Comparison of ENCODE assay signal across 8 cellular contexts in the genomic region with DNA sequence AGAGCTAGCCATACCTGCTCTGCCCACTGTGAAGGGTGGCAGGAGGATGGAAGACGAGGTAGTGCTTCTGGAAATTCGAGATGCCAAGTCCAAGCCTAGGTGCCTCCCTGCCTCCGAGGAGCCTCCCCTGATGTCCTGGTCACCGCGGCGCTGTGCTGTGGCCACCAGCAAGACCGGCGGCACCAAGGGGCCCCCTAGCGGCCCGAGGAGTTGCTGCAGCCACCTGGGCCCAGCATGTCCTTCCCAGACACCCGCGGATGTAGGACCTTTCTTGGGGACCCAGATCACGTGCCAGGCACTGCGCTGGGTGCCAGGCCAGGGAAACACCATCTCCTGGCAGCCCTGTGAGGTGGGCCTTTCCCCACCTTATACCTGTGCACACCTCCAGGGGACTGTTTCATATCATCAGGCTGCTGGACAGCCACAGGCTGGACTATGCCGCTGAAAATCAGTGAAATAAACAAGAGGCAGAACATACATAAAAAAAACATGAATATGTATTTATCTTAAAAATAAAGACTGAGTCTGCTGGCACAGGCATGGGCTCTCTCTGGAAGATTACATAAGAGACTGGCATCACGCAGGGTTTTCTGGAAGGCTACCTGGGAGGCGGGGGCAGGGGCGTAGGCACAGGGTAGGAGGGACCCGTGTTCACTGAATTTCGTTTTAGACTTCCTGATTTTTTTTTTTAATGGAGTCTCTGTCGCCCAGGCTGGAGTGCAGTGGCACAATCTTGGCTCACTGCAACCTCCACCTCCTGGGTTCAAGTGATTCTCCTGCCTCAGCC. TPM values are rescaled to one million over a fixed set of nuclear protein-coding genes. Genes with fewer than 3 reads are reported as not detected.
DNase-seq lines count a peak whose midpoint lies in the region; ATAC-seq, FAIRE-seq and TF ChIP-seq lines count a peak whose summit lies in the region.

No MANE protein-coding gene starts in this region.

- no peak overlapping the region for H3K4me3 ChIP-seq in endothelial cell of umbilical vein (replicated peaks in 1 of 3; ENCODE audit: insufficient read depth in 1 of 3, low read depth in 1 of 3, low read length in 3 of 3)

- no peak for TF ChIP-seq POLR2A in endothelial cell of umbilical vein (IDR thresholded peaks at IDR 0.05; ENCODE audit: low read depth, low read length)

- no peak overlapping the region for H2AFZ ChIP-seq in endothelial cell of umbilical vein (ENCODE audit: low read depth, low read length)

- peak; percentile 76 for FAIRE-seq in endothelial cell of umbilical vein (lab: Jason Lieb, UNC)

- BruUV-seq in endothelial cell of umbilical vein (replicated peaks; lab: Mats Ljungman, UMichigan) = no TSS peak

- no peaks in the 10 kb centered on the region for H3K9me1 ChIP-seq in endothelial cell of umbilical vein (replicated peaks; ENCODE audit: control insufficient read depth, extremely low read depth, insufficient read depth, low read length)

- no peaks in the 10 kb centered on the region for H3K27me3 ChIP-seq in endothelial cell of umbilical vein (ENCODE audit: control insufficient read depth in 2 of 2, insufficient read depth in 2 of 2, low read length in 2 of 2)

- no peak overlapping the region for H3K9ac ChIP-seq in endothelial cell of umbilical vein (replicated peaks; ENCODE audit: extremely low read depth, insufficient read depth, low read length)

- H3K9me3 ChIP-seq in endothelial cell of umbilical vein (replicated peaks; ENCODE audit: control insufficient read depth, insufficient read depth, low read length) = no peaks in the 10 kb centered on the region

- DNase-seq in SIG-M5 treated with dmso at 0.1 percent for 504 hours (lab: John Stamatoyannopoulos, UW; ENCODE audit: unreplicated experiment) (peak; percentile 60), SIG-M5 (lab: John Stamatoyannopoulos, UW) (no peak), NOMO-1 treated with DMSO at 0.1 percent for 48 hours (lab: John Stamatoyannopoulos, UW; ENCODE audit: unreplicated experiment) (peak; percentile 52), endothelial cell of umbilical vein (ENCODE audit: low read depth, low spot score) (peak; percentile 69), middle frontal gyrus (ENCODE audit: extremely low spot score, low spot score) (peak; percentile 36)
- DNase-seq in activated CD8-positive, alpha-beta memory T cell treated with anti-CD3 and anti-CD28 coated beads for 48 hours (ENCODE audit: low read depth in 2 of 3, low spot score in 2 of 3) = peak; percentile 29 to 56 (median 38)
- DNase-seq in stimulated activated CD8-positive, alpha-beta memory T cell treated with anti-CD3 and anti-CD28 coated beads, Interleukin-4, amount 100 ng/mL, for 48 hours = peak; percentile 80

- dilution Hi-C loops in endothelial cell of umbilical vein (cut with MboI; ENCODE audit: extremely low pct_ligation_motif_present, low sequenced_read_pairs) = no loop called here

- intact Hi-C loops in endothelial cell of umbilical vein (cut with micrococcal nuclease) = loop anchor here (1.0 to 5.0 kb wide), 6 partner anchors 24 to 237 kb away; no protein-coding TSS in a partner anchor

- ATAC-seq in HG03460 (IDR thresholded peaks at IDR 0.05; ENCODE audit: unreplicated experiment) = peak; percentile 76

- no peak overlapping the region for H3K27ac ChIP-seq in endothelial cell of umbilical vein (ENCODE audit: insufficient read depth, low read depth, low read length)

- H3K4me2 ChIP-seq in endothelial cell of umbilical vein (ENCODE audit: insufficient read depth, low read length) = no peak overlapping the region

- peak; percentile 97 to 99 for TF ChIP-seq CTCF in endothelial cell of umbilical vein (IDR thresholded peaks at IDR 0.05; ENCODE audit: extremely low read depth in 1 of 2, insufficient read depth in 1 of 2, low read depth in 1 of 2, low read length in 2 of 2)

- no peaks in the 10 kb centered on the region for H3K4me1 ChIP-seq in endothelial cell of umbilical vein (ENCODE audit: control insufficient read depth, extremely low read depth, insufficient read depth, low read length)

- POLR2A ChIA-PET in endothelial cell of umbilical vein (lab: Charles Lee) = interaction anchor here (0.8 kb wide), 1 partner anchor 26 kb away, joined by 9 read pairs; no protein-coding TSS in a partner anchor

- no peaks in the 10 kb centered on the region for H4K20me1 ChIP-seq in endothelial cell of umbilical vein (replicated peaks; ENCODE audit: control insufficient read depth, extremely low read depth, insufficient read depth, low read length)

- CTCF ChIA-PET in endothelial cell of umbilical vein (lab: Charles Lee) = interaction anchor here (0.6 to 3.5 kb wide), 28 partner anchors 10 to 240 kb away, joined by 3 to 52 read pairs (median 4); a partner anchor contains a TSS

- no peaks in the 10 kb centered on the region for H3K36me3 ChIP-seq in endothelial cell of umbilical vein (ENCODE audit: control insufficient read depth in 2 of 2, extremely low read depth in 1 of 2, insufficient read depth in 2 of 2, low read length in 2 of 2)

- H3K79me2 ChIP-seq in endothelial cell of umbilical vein (ENCODE audit: control insufficient read depth, insufficient read depth, low read length) = no peaks in the 10 kb centered on the region

TF ChIP-seq in endothelial cell of umbilical vein, 7 proteins besides CTCF, POLR2A, EP300 and RAD21:
- TF ChIP-seq POLR2AphosphoS5 (IDR thresholded peaks at IDR 0.05; ENCODE audit: insufficient read depth, low read depth, low read length) (no peak), MYC (IDR thresholded peaks at IDR 0.05; ENCODE audit: low read depth, low read length) (no peak)
- TF ChIP-seq, protein P1, sequence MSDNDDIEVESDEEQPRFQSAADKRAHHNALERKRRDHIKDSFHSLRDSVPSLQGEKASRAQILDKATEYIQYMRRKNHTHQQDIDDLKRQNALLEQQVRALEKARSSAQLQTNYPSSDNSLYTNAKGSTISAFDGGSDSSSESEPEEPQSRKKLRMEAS (IDR thresholded peaks at IDR 0.05; ENCODE audit: insufficient read depth, insufficient read length) = peak; percentile 16

RNA-seq across cellular contexts. Expression of a gene that starts 15.9 kb away (rescaled TPM):
- total RNA-seq in endothelial cell of umbilical vein = 2.0 and 2.1 TPM in 2 replicates
- polyA plus RNA-seq in endothelial cell of umbilical vein = 1.3 TPM in 2 replicates
- polyA plus RNA-seq in endothelial cell of umbilical vein (2011; cell fraction: cytosol; rRNA removed) = 0.63 and 0.96 TPM in 2 replicates
- 0.99 and 1.3 TPM in 2 replicates for polyA plus RNA-seq in endothelial cell of umbilical vein (2011; cell fraction: nucleus; rRNA removed)
- polyA plus RNA-seq in endothelial cell of umbilical vein (2012) = 1.3 and 2.9 TPM in 2 replicates
- polyA minus RNA-seq in endothelial cell of umbilical vein = 0.96 and 1.5 TPM in 2 replicates
- polyA minus RNA-seq in endothelial cell of umbilical vein (2011; cell fraction: cytosol; rRNA and poly(A)+ RNA removed) = not detected
- 1.2 and 2.0 TPM in 2 replicates for polyA minus RNA-seq in endothelial cell of umbilical vein (2011; cell fraction: nucleus; rRNA and poly(A)+ RNA removed)

RNA-seq across cellular contexts. Expression of a gene that starts 25.0 kb away (rescaled TPM):
- 17.8 and 22.2 TPM in 2 replicates for total RNA-seq in endothelial cell of umbilical vein
- 6.5 and 7.5 TPM in 2 replicates for polyA plus RNA-seq in endothelial cell of umbilical vein
- 8.3 and 10.0 TPM in 2 replicates for polyA plus RNA-seq in endothelial cell of umbilical vein (2011; cell fraction: cytosol; rRNA removed)
- polyA plus RNA-seq in endothelial cell of umbilical vein (2011; cell fraction: nucleus; rRNA removed) = 8.3 and 9.3 TPM in 2 replicates
- polyA plus RNA-seq in endothelial cell of umbilical vein (2012) = 9.1 and 9.5 TPM in 2 replicates
- 13.6 and 14.0 TPM in 2 replicates for polyA minus RNA-seq in endothelial cell of umbilical vein
- 29.1 TPM for polyA minus RNA-seq in endothelial cell of umbilical vein (2011; cell fraction: cytosol; rRNA and poly(A)+ RNA removed)
- 4.2 and 5.7 TPM in 2 replicates for polyA minus RNA-seq in endothelial cell of umbilical vein (2011; cell fraction: nucleus; rRNA and poly(A)+ RNA removed)

RNA-seq across cellular contexts. Expression of a gene that starts 55.1 kb away (rescaled TPM):
- 0.14 and 0.24 TPM in 2 replicates for total RNA-seq in endothelial cell of umbilical vein
- polyA plus RNA-seq in endothelial cell of umbilical vein = 0.03 and 0.05 TPM in 2 replicates
- polyA plus RNA-seq in endothelial cell of umbilical vein (2011; cell fraction: cytosol; rRNA removed) = 0.03 TPM in 2 replicates
- 0.16 and 0.28 TPM in 2 replicates for polyA plus RNA-seq in endothelial cell of umbilical vein (2011; cell fraction: nucleus; rRNA removed)
- polyA plus RNA-seq in endothelial cell of umbilical vein (2012) = 0.05 TPM in 2 replicates
- polyA minus RNA-seq in endothelial cell of umbilical vein = not detected in 2 replicates
- not detected for polyA minus RNA-seq in endothelial cell of umbilical vein (2011; cell fraction: cytosol; rRNA and poly(A)+ RNA removed)
- 0.10 TPM in 1 of 2 replicates, not detected in the other for polyA minus RNA-seq in endothelial cell of umbilical vein (2011; cell fraction: nucleus; rRNA and poly(A)+ RNA removed)
